Comparison of ENCODE assay signal across 29 cellular contexts in genomic region chr11:92199991-92200390, GRCh38. TPM values are rescaled to one million over a fixed set of nuclear protein-coding genes. Genes with fewer than 3 reads are reported as not detected.
"Had no signal": no experiment of that assay in that cellular context is flagged by ENCODE, and none has a peak within 500 bp of the region (broad histone marks: within the 10 kb centered on the region; RNA-seq: fewer than 3 reads in every experiment).

No MANE protein-coding gene starts in this region.

- H2AFZ ChIP-seq: hepatocyte had no signal

- H3K27ac Mint-ChIP-seq: naive thymus-derived CD4-positive, alpha-beta T cell; nephron; stimulated activated naive CD8-positive, alpha-beta T cell treated with anti-CD3 and anti-CD28 coated beads, Interleukin-15, amount 100 ng/mL, for 72 hours had no signal

- H3K4me1 ChIP-seq: foreskin keratinocyte, gastroesophageal sphincter, left lung, prostate gland, right atrium auricular region, suprapubic skin, transverse colon, upper lobe of right lung, uterus had no signal

- FAIRE-seq: endothelial cell of umbilical vein, islet of Langerhans had no signal

- H3K27me3 ChIP-seq: esophagus muscularis mucosa, foreskin keratinocyte, gastroesophageal sphincter, heart left ventricle, hepatocyte, left lung, right atrium auricular region, suprapubic skin, transverse colon, upper lobe of right lung, uterus had no signal

- H3K27me3 Mint-ChIP-seq: stimulated activated naive CD8-positive, alpha-beta T cell treated with anti-CD3 and anti-CD28 coated beads, Interleukin-15, amount 100 ng/mL, for 72 hours had no signal

- ATAC-seq: foreskin keratinocyte; gastroesophageal sphincter; heart left ventricle; left cardiac atrium; left lung; naive thymus-derived CD4-positive, alpha-beta T cell; sciatic nerve; stimulated activated naive CD8-positive, alpha-beta T cell treated with anti-CD3 and anti-CD28 coated beads, Interleukin-15, amount 100 ng/mL, for 72 hours; upper lobe of right lung had no signal

- H3K36me3 Mint-ChIP-seq: naive thymus-derived CD4-positive, alpha-beta T cell had no signal

- H3K4me1 Mint-ChIP-seq: naive thymus-derived CD4-positive, alpha-beta T cell; nephron; stimulated activated naive CD8-positive, alpha-beta T cell treated with anti-CD3 and anti-CD28 coated beads, Interleukin-15, amount 100 ng/mL, for 72 hours had no signal

- H3K4me2 ChIP-seq: hepatocyte, smooth muscle cell had no signal

- H3K27ac ChIP-seq: esophagus muscularis mucosa, foreskin keratinocyte, gastroesophageal sphincter, heart left ventricle, hepatocyte, left lung, prostate gland, right atrium auricular region, suprapubic skin, transverse colon, upper lobe of right lung, uterus had no signal

- H3K79me2 ChIP-seq: hepatocyte had no signal

- H3K4me3 Mint-ChIP-seq: naive thymus-derived CD4-positive, alpha-beta T cell; nephron; stimulated activated naive CD8-positive, alpha-beta T cell treated with anti-CD3 and anti-CD28 coated beads, Interleukin-15, amount 100 ng/mL, for 72 hours had no signal

- H3K36me3 ChIP-seq: esophagus muscularis mucosa, gastroesophageal sphincter, heart left ventricle, left lung, prostate gland, right atrium auricular region, suprapubic skin, transverse colon, upper lobe of right lung, uterus had no signal

- H3K9me3 ChIP-seq: esophagus muscularis mucosa, gastroesophageal sphincter, heart left ventricle, left lung, prostate gland, right atrium auricular region, suprapubic skin, transverse colon, upper lobe of right lung, uterus had no signal

- H3K4me3 ChIP-seq: esophagus muscularis mucosa, gastroesophageal sphincter, heart left ventricle, hepatocyte, left lung, prostate gland, right atrium auricular region, smooth muscle cell, suprapubic skin, transverse colon, upper lobe of right lung, uterus had no signal

- DNase-seq: effector CD8-positive, alpha-beta T cell; foreskin keratinocyte; heart left ventricle; left cardiac atrium; left lung; mesenchymal stem cell; midbrain; naive thymus-derived CD4-positive, alpha-beta T cell; nucleus accumbens; stimulated activated CD4-positive, alpha-beta T cell treated with anti-CD3 and anti-CD28 coated beads, Interleukin-12 subunit alpha, Interleukin-12 subunit beta, amount 100 ng/mL, for 4 hours; stimulated activated CD4-positive, alpha-beta T cell treated with anti-CD3 and anti-CD28 coated beads, Interleukin-1b, Interleukin-23, amount 100 ng/mL, for 48 hours; stimulated activated CD4-positive, alpha-beta T cell treated with anti-CD3 and anti-CD28 coated beads, Interleukin-4, amount 100 ng/mL, for 1 hour; stimulated activated CD8-positive, alpha-beta memory T cell treated with anti-CD3 and anti-CD28 coated beads, Interleukin-4, amount 100 ng/mL, for 48 hours; stimulated activated naive CD4-positive, alpha-beta T cell; stimulated activated naive CD8-positive, alpha-beta T cell treated with anti-CD3 and anti-CD28 coated beads, Interleukin-15, amount 100 ng/mL, for 72 hours; transverse colon; upper lobe of right lung; uterus had no signal

RNA-seq across cellular contexts. Expression of gene FAT3, which starts 24.6 kb away (rescaled TPM):
- total RNA-seq: naive thymus-derived CD4-positive, alpha-beta T cell had no signal
